Comparison of ENCODE assay signal across 8 cellular contexts in the genomic region with DNA sequence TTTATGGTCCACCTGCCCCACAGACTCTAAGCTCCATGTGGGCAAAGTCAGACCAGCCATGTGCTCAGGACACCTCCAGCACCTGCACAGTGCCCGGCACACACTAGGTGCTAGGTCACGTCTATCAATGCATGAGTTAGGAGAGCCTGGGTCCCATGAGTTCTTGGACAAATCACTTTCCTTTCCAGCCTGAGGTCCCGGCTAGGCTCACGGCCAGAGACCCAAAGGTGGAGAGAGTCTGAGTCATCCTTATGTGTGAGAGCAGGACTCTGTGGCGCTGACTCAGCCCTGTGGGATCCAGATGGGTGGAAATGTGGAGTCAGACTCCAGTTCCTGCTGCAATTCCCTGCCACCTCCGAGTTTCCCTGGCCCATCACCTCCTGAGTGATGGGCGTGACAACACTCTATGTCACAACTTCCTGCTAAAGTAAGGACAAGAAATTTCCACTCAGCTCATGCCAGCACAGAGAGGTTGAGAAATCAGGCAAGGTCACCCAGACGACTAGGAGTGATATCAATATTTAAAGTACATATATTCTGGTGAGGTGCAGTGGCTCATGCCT. TPM values are rescaled to one million over a fixed set of nuclear protein-coding genes. Genes with fewer than 3 reads are reported as not detected.
DNase-seq lines count a peak whose midpoint lies in the region; ATAC-seq and TF ChIP-seq lines count a peak whose summit lies in the region.

No MANE protein-coding gene starts in this region.

- H3K27me3 ChIP-seq in SJSA1 (replicated peaks) (no peaks in the 10 kb centered on the region), fibroblast of lung (ENCODE audit: control insufficient read depth, insufficient read depth, low read length) (no peaks in the 10 kb centered on the region), psoas muscle (ENCODE audit: insufficient read depth in 3 of 3, low read length in 2 of 3) (no peaks in the 10 kb centered on the region)

- no peak overlapping the region for H3K4me3 Mint-ChIP-seq in T-helper 2 cell treated with Interferon-gamma antibody and Interleukin-4, amounts not matched to agents 5 μg/mL and 100 μg/mL, for 36 hours

- DNase-seq in GOT3 (lab: John Stamatoyannopoulos, UW) (peak; percentile 69), SJSA1 (ENCODE audit: low read depth in 1 of 2, low spot score in 2 of 2) (peak; percentile 81 to 96), fibroblast of lung (ENCODE audit: low read depth in 2 of 2) (peak; percentile 98 to 99), psoas muscle (peak; percentile 93 to 94), NCI-H2227 treated with DMSO at 0.1 percent for 48 hours (lab: John Stamatoyannopoulos, UW) (no peak), superior temporal gyrus (ENCODE audit: extremely low spot score) (no peak)
- DNase-seq in T-helper 2 cell treated with Interferon-gamma antibody and Interleukin-4, amounts not matched to agents 5 μg/mL and 100 μg/mL, for 36 hours (ENCODE audit: low spot score): no peak

- H4K20me1 ChIP-seq in fibroblast of lung (ENCODE audit: control insufficient read depth, extremely low read depth, insufficient read depth, low read length): no peaks in the 10 kb centered on the region

- H3K9ac ChIP-seq in fibroblast of lung (ENCODE audit: insufficient read depth, low read length): no peak overlapping the region

- intact Hi-C loops in psoas muscle (cut with DNase I): loop anchor here (2.0 to 5.0 kb wide), 5 partner anchors 47 to 417 kb away; partner anchors contain the start of genes CDK9 (in 1 of the 2) and TOR2A (in 1 of the 2)

- no peaks in the 10 kb centered on the region for H3K36me3 ChIP-seq in SJSA1
- H3K36me3 ChIP-seq in fibroblast of lung (ENCODE audit: control insufficient read depth, insufficient read depth, low read length): peaks cover 2% of the 10 kb centered on the region
- H3K36me3 ChIP-seq in psoas muscle (ENCODE audit: insufficient read depth in 1 of 2, low read depth in 1 of 2): no peaks in the 10 kb centered on the region

- H3K9me3 ChIP-seq in SJSA1 (replicated peaks) (no peaks in the 10 kb centered on the region), fibroblast of lung (ENCODE audit: control insufficient read depth, insufficient read depth, low read depth, low read length) (no peaks in the 10 kb centered on the region), psoas muscle (no peaks in the 10 kb centered on the region)

- H3K27ac ChIP-seq in SJSA1 (peak overlapping the region; percentile 48), fibroblast of lung (ENCODE audit: insufficient read depth, low read length) (peak overlapping the region; percentile 82), psoas muscle (peak overlapping the region; percentile 44)

- H3K79me2 ChIP-seq in fibroblast of lung (ENCODE audit: control insufficient read depth, insufficient read depth, low read length): peaks cover 5% of the 10 kb centered on the region

- peak overlapping the region; percentile 45 for H3K4me2 ChIP-seq in fibroblast of lung (ENCODE audit: extremely low read depth, insufficient read depth, low read length)

- WGBS in psoas muscle, 3 donors: 49 to 64% (median 54%) methylated on average over 8 of the region's 8 CpGs

- no peak overlapping the region for H3K27ac Mint-ChIP-seq in T-helper 2 cell treated with Interferon-gamma antibody and Interleukin-4, amounts not matched to agents 5 μg/mL and 100 μg/mL, for 36 hours

- ATAC-seq in psoas muscle (peak in 3 of 4 donors; percentile 21 to 57 (median 53)), GM21515 (IDR thresholded peaks at IDR 0.05; ENCODE audit: unreplicated experiment) (no peak)

- H3K4me1 Mint-ChIP-seq in T-helper 2 cell treated with Interferon-gamma antibody and Interleukin-4, amounts not matched to agents 5 μg/mL and 100 μg/mL, for 36 hours (ENCODE audit: low read depth): peaks cover 43% of the 10 kb centered on the region

- H3K27me3 Mint-ChIP-seq in T-helper 2 cell treated with Interferon-gamma antibody and Interleukin-4, amounts not matched to agents 5 μg/mL and 100 μg/mL, for 36 hours (ENCODE audit: low read depth): peaks cover 12% of the 10 kb centered on the region

- no peak overlapping the region for H3K4me3 ChIP-seq in SJSA1
- H3K4me3 ChIP-seq in fibroblast of lung (replicated peaks in 1 of 4; ENCODE audit: control extremely low read depth in 1 of 4, insufficient read depth in 1 of 4, low read depth in 3 of 4, low read length in 4 of 4): no peak overlapping the region
- H3K4me3 ChIP-seq in psoas muscle: no peak overlapping the region

- no peak overlapping the region for H2AFZ ChIP-seq in fibroblast of lung (ENCODE audit: low read length)

- no peaks in the 10 kb centered on the region for H3K36me3 Mint-ChIP-seq in T-helper 2 cell treated with Interferon-gamma antibody and Interleukin-4, amounts not matched to agents 5 μg/mL and 100 μg/mL, for 36 hours (ENCODE audit: low read depth)

- H3K4me1 ChIP-seq in SJSA1 (replicated peaks): peaks cover 64% of the 10 kb centered on the region
- peaks cover 41% of the 10 kb centered on the region for H3K4me1 ChIP-seq in fibroblast of lung (ENCODE audit: control insufficient read depth, extremely low read depth, insufficient read depth, low read length)
- H3K4me1 ChIP-seq in psoas muscle: peaks cover 39% of the 10 kb centered on the region

- H3K9me3 Mint-ChIP-seq in T-helper 2 cell treated with Interferon-gamma antibody and Interleukin-4, amounts not matched to agents 5 μg/mL and 100 μg/mL, for 36 hours: no peaks in the 10 kb centered on the region

- TF ChIP-seq CTCF in fibroblast of lung (conservative IDR thresholded peaks at IDR 0.05 in 1 of 2, IDR thresholded peaks at IDR 0.05 in 1 of 2; ENCODE audit: low read depth in 1 of 2, low read length in 2 of 2) (no peak), psoas muscle (IDR thresholded peaks at IDR 0.05) (no peak)

RNA-seq across cellular contexts. Expression of gene ST6GALNAC4, which starts 2.5 kb away (rescaled TPM):
- total RNA-seq in SJSA1 (2014; rRNA removed; shearing (Covaris generic)): 26.5 and 43.5 TPM in 2 replicates
- total RNA-seq in fibroblast of lung: 28.1 and 32.6 TPM in 2 replicates
- 16.4 and 18.4 TPM in 2 replicates for polyA plus RNA-seq in fibroblast of lung
- polyA plus RNA-seq in fibroblast of lung (2012): 24.3 and 33.4 TPM in 2 replicates
- polyA minus RNA-seq in fibroblast of lung (ENCODE audit: low replicate concordance): 33.5 and 37.8 TPM in 2 replicates
- 10 to 100 TPM in 3 of 4 donors, 1 to 10 TPM in 1; 8.9 to 52.6 (median 27.3) TPM for total RNA-seq in psoas muscle
- 10 to 100 TPM; 14.0 to 31.4 (median 14.8) TPM for polyA plus RNA-seq in psoas muscle

RNA-seq across cellular contexts. Expression of gene PIP5KL1, which starts 11.2 kb away (rescaled TPM):
- 1.6 and 18.4 TPM in 2 replicates for total RNA-seq in SJSA1 (2014; rRNA removed; shearing (Covaris generic))
- total RNA-seq in fibroblast of lung (0.77 and 2.5 TPM in 2 replicates), psoas muscle (under 1 TPM in 2 of 4 donors, not detected in 2; 0.40 to 0.44 TPM)
- polyA plus RNA-seq in fibroblast of lung (0.84 and 1.9 TPM in 2 replicates), psoas muscle (under 1 TPM in 2 of 3 donors, not detected in 1; 0.05 to 0.12 TPM)
- polyA plus RNA-seq in fibroblast of lung (2012): 2.0 and 3.6 TPM in 2 replicates
- 2.9 TPM in 1 of 2 replicates, not detected in the other for polyA minus RNA-seq in fibroblast of lung (ENCODE audit: low replicate concordance)

RNA-seq across cellular contexts. Expression of gene DPM2, which starts 18.3 kb away (rescaled TPM):
- 20.4 and 24.5 TPM in 2 replicates for total RNA-seq in SJSA1 (2014; rRNA removed; shearing (Covaris generic))
- total RNA-seq in fibroblast of lung: 8.5 and 11.7 TPM in 2 replicates
- polyA plus RNA-seq in fibroblast of lung: 24.1 and 36.2 TPM in 2 replicates
- polyA plus RNA-seq in fibroblast of lung (2012): 33.2 and 44.8 TPM in 2 replicates
- 67.0 and 102 TPM in 2 replicates for polyA minus RNA-seq in fibroblast of lung (ENCODE audit: low replicate concordance)
- total RNA-seq in psoas muscle: 10 to 100 TPM in 3 of 4 donors, 1 to 10 TPM in 1; 9.7 to 17.4 (median 12.2) TPM
- polyA plus RNA-seq in psoas muscle: 10 to 100 TPM; 16.6 to 39.6 (median 37.1) TPM

RNA-seq across cellular contexts. Expression of gene ST6GALNAC6, which starts 19.9 kb away (rescaled TPM):
- 37.0 and 42.9 TPM in 2 replicates for total RNA-seq in SJSA1 (2014; rRNA removed; shearing (Covaris generic))
- total RNA-seq in fibroblast of lung (60.9 and 69.5 TPM in 2 replicates), psoas muscle (10 to 100 TPM; 20.3 to 26.1 (median 24.4) TPM)
- polyA plus RNA-seq in fibroblast of lung (53.3 and 56.0 TPM in 2 replicates), psoas muscle (10 to 100 TPM; 18.5 to 35.5 (median 31.0) TPM)
- polyA plus RNA-seq in fibroblast of lung (2012): 74.8 and 76.3 TPM in 2 replicates
- 129 and 139 TPM in 2 replicates for polyA minus RNA-seq in fibroblast of lung (ENCODE audit: low replicate concordance)

RNA-seq across cellular contexts. Expression of gene AK1, which starts 41.9 kb away (rescaled TPM):
- total RNA-seq in SJSA1 (2014; rRNA removed; shearing (Covaris generic)): 32.6 and 32.7 TPM in 2 replicates
- total RNA-seq in fibroblast of lung (46.7 and 47.6 TPM in 2 replicates), psoas muscle (100 to 1,000 TPM; 369 to 854 (median 688) TPM)
- polyA plus RNA-seq in fibroblast of lung (73.1 and 80.6 TPM in 2 replicates), psoas muscle (100 to 1,000 TPM; 310 to 845 (median 778) TPM)
- polyA plus RNA-seq in fibroblast of lung (2012): 139 and 154 TPM in 2 replicates
- polyA minus RNA-seq in fibroblast of lung (ENCODE audit: low replicate concordance): 75.8 and 109 TPM in 2 replicates

Comparison
In these comparisons a context has a peak if more than half of its experiments do, and no peak if none do; other contexts are left out.
1. DNase-seq: peak in GOT3 (single experiment), SJSA1 (2 of 2), fibroblast of lung (2 of 2) and psoas muscle (2 of 2); none in T-helper 2 cell treated with Interferon-gamma antibody and Interleukin-4, amounts not matched to agents 5 μg/mL and 100 μg/mL, for 36 hours (single experiment), NCI-H2227 treated with DMSO at 0.1 percent for 48 hours (single experiment) and superior temporal gyrus (single experiment).
2. Peak in every context shown above with its lines, with median percentiles within 50 percentile points of each other: H3K27ac ChIP-seq.